16 cellular contexts compared by ENCODE assay signal in genomic region chr12:108572166-108572790, GRCh38. TPM values are rescaled to one million over a fixed set of nuclear protein-coding genes. Genes with fewer than 3 reads are reported as not detected.
DNase-seq lines count a peak whose midpoint lies in the region; ATAC-seq, FAIRE-seq and TF ChIP-seq lines count a peak whose summit lies in the region.
"Had no signal": no experiment of that assay in that cellular context is flagged by ENCODE, and none has a peak within 500 bp of the region (broad histone marks: within the 10 kb centered on the region; RNA-seq: fewer than 3 reads in every experiment).

No MANE protein-coding gene starts in this region.

- peaks cover 88% of the 10 kb centered on the region for H3K4me1 Mint-ChIP-seq in CD8-positive, alpha-beta T cell (ENCODE audit: low read depth)
- peaks cover 63% of the 10 kb centered on the region for H3K4me1 Mint-ChIP-seq in memory B cell

- no peak overlapping the region for H3K4me3 Mint-ChIP-seq in CD8-positive, alpha-beta T cell
- peak overlapping the region; percentile 6 for H3K4me3 Mint-ChIP-seq in memory B cell

- H3K27me3 ChIP-seq in CD8-positive, alpha-beta T cell (ENCODE audit: insufficient read depth, low read length): no peaks in the 10 kb centered on the region
- no peaks in the 10 kb centered on the region for H3K27me3 ChIP-seq in SJSA1 (replicated peaks)
- H3K27me3 ChIP-seq: adrenal gland, BLaER1, gastrocnemius medialis had no signal

- peak overlapping the region; percentile 97 for H3K27ac Mint-ChIP-seq in CD8-positive, alpha-beta T cell
- peak overlapping the region; percentile 96 for H3K27ac Mint-ChIP-seq in memory B cell

- no peak for ATAC-seq in CD8-positive, alpha-beta T cell
- ATAC-seq in GM18870 (IDR thresholded peaks at IDR 0.05; ENCODE audit: unreplicated experiment): peak; percentile 18
- ATAC-seq in memory B cell (ENCODE audit: low read depth): peak; percentile 47
- no peak for ATAC-seq in HG03457 (IDR thresholded peaks at IDR 0.05; ENCODE audit: unreplicated experiment)
- ATAC-seq: gastrocnemius medialis had no signal

- H3K9me3 ChIP-seq in CD8-positive, alpha-beta T cell (ENCODE audit: low read length): no peaks in the 10 kb centered on the region
- H3K9me3 ChIP-seq in SJSA1 (replicated peaks): no peaks in the 10 kb centered on the region
- H3K9me3 ChIP-seq: adrenal gland, BLaER1, gastrocnemius medialis had no signal

- peaks cover 14% of the 10 kb centered on the region for H3K36me3 ChIP-seq in CD8-positive, alpha-beta T cell (ENCODE audit: insufficient read depth, low read length)
- H3K36me3 ChIP-seq in SJSA1: peaks cover 27% of the 10 kb centered on the region

- intact Hi-C loops in CD8-positive, alpha-beta T cell (cut with DNase I, micrococcal nuclease): no loop called here

- no peak overlapping the region for H3K27ac ChIP-seq in CD8-positive, alpha-beta T cell (ENCODE audit: low read depth, low read length)
- H3K27ac ChIP-seq in SJSA1: no peak overlapping the region
- H3K27ac ChIP-seq: adrenal gland, BLaER1, gastrocnemius medialis had no signal

- CTCF ChIA-PET in CD8-positive, alpha-beta T cell (lab: Charles Lee): interaction anchor here (0.6 to 15.7 kb wide), 5 partner anchors 8 to 230 kb away, joined by 3 to 353 read pairs (median 8); no protein-coding TSS in a partner anchor

- no peak overlapping the region for H3K4me3 ChIP-seq in CD8-positive, alpha-beta T cell (ENCODE audit: low read depth, low read length)
- H3K4me3 ChIP-seq in SJSA1: no peak overlapping the region
- H3K4me3 ChIP-seq: adrenal gland, BLaER1, gastrocnemius medialis, smooth muscle cell had no signal

- no peak for TF ChIP-seq CTCF in CD8-positive, alpha-beta T cell (IDR thresholded peaks at IDR 0.05)

- no peaks in the 10 kb centered on the region for H3K27me3 Mint-ChIP-seq in CD8-positive, alpha-beta T cell (ENCODE audit: low read depth)
- H3K27me3 Mint-ChIP-seq in memory B cell: no peaks in the 10 kb centered on the region

- H3K9me3 Mint-ChIP-seq in CD8-positive, alpha-beta T cell: no peaks in the 10 kb centered on the region
- no peaks in the 10 kb centered on the region for H3K9me3 Mint-ChIP-seq in memory B cell

- no peak for FAIRE-seq in RCC 7860 (lab: Jason Lieb, UNC)

- H3K36me3 Mint-ChIP-seq in CD8-positive, alpha-beta T cell: peaks cover 29% of the 10 kb centered on the region
- H3K36me3 Mint-ChIP-seq in memory B cell: peaks cover 14% of the 10 kb centered on the region

- peaks cover 55% of the 10 kb centered on the region for H3K4me1 ChIP-seq in CD8-positive, alpha-beta T cell (ENCODE audit: insufficient read depth, low read length)
- H3K4me1 ChIP-seq in SJSA1 (replicated peaks): peaks cover 25% of the 10 kb centered on the region
- H3K4me1 ChIP-seq: adrenal gland had no signal

- DNase-seq in CD8-positive, alpha-beta T cell: peak in 1 of 7 experiments; percentile 19
- DNase-seq in SJSA1 (ENCODE audit: low read depth in 1 of 2, low spot score in 2 of 2): peak; percentile 62 to 74
- DNase-seq in memory B cell (ENCODE audit: low spot score in 2 of 2): peak in 1 of 2 donors; percentile 32
- no peak for DNase-seq in foreskin melanocyte
- DNase-seq in RCC 7860 (ENCODE audit: low spot score): no peak
- no peak for DNase-seq in NCI-H1694 (lab: John Stamatoyannopoulos, UW)
- DNase-seq: activated CD4-positive, alpha-beta T cell treated with anti-CD3 and anti-CD28 coated beads, Interleukin-2, amount 50 U/mL, for 48 hours; kidney glomerular epithelial cell; NCI-H1417 treated with DMSO at 0.1 percent for 48 hours had no signal

- POLR2A ChIA-PET in CD8-positive, alpha-beta T cell (lab: Charles Lee): interaction anchor here (1.5 kb wide), 1 partner anchor 10 kb away, joined by 3 read pairs; the partner anchor contains the start of gene ISCU

RNA-seq across cellular contexts. Expression of gene ISCU, which starts 9.9 kb away (rescaled TPM):
- total RNA-seq in CD8-positive, alpha-beta T cell: 100 to 1,000 TPM; 254 to 260 TPM
- 86.7 and 135 TPM in 2 replicates for total RNA-seq in SJSA1 (2014; rRNA removed; shearing (Covaris generic))

RNA-seq across cellular contexts. Expression of gene SART3, which starts 11.3 kb away (rescaled TPM):
- 100 to 1,000 TPM in 1 of 2 experiments, 10 to 100 TPM in 1; 95.3 to 109 TPM for total RNA-seq in CD8-positive, alpha-beta T cell
- 48.8 and 57.3 TPM in 2 replicates for total RNA-seq in SJSA1 (2014; rRNA removed; shearing (Covaris generic))

RNA-seq across cellular contexts. Expression of gene TMEM119, which starts 25.6 kb away (rescaled TPM):
- 1 to 10 TPM; 1.2 to 1.9 TPM for total RNA-seq in CD8-positive, alpha-beta T cell
- 225 and 311 TPM in 2 replicates for total RNA-seq in SJSA1 (2014; rRNA removed; shearing (Covaris generic))
- total RNA-seq: dermis microvascular lymphatic vessel endothelial cell had no signal

RNA-seq across cellular contexts. Expression of gene FICD, which starts 57.2 kb away (rescaled TPM):
- total RNA-seq in CD8-positive, alpha-beta T cell: 1 to 10 TPM; 4.2 to 4.3 TPM
- total RNA-seq in SJSA1 (2014; rRNA removed; shearing (Covaris generic)): 6.1 and 11.1 TPM in 2 replicates

Comparison
In these comparisons a context has a peak if more than half of its experiments do, and no peak if none do; other contexts are left out.
1. ATAC-seq: peak in GM18870 (single experiment) and memory B cell (single experiment); none in CD8-positive, alpha-beta T cell (single experiment) and HG03457 (single experiment).
2. DNase-seq: peak in SJSA1 (2 of 2); none in foreskin melanocyte (single experiment), RCC 7860 (single experiment) and NCI-H1694 (single experiment).
3. RNA of gene TMEM119, which starts 25.6 kb away (total RNA-seq): 225 to 311 TPM in SJSA1; 1.2 to 1.9 TPM in CD8-positive, alpha-beta T cell; every median in the first group is over 10 times any median in the second.